1 cellular context compared by ENCODE assay signal in genomic region chr22:31106001-31106571, GRCh38.
TF ChIP-seq lines count a peak whose summit lies in the region.

No MANE protein-coding gene starts in this region.

TF ChIP-seq in HepG2, 621 proteins besides CTCF, POLR2A, EP300 and RAD21:
- TF ChIP-seq POLR2G (IDR thresholded peaks at IDR 0.05; ENCODE audit: low read depth, low read length) = no peak
- no peak for TF ChIP-seq ZNF781 (CRISPR knock-in tag; IDR thresholded peaks at IDR 0.05; ENCODE audit: borderline replicate concordance, not compliant biosample characterization)
- no peak for TF ChIP-seq MXD3 (CRISPR knock-in tag; IDR thresholded peaks at IDR 0.05)
- TF ChIP-seq MAFK (conservative IDR thresholded peaks at IDR 0.05 in 1 of 2, IDR thresholded peaks at IDR 0.05 in 1 of 2; ENCODE audit: low read length in 2 of 2) = peak in 1 of 2 experiments; percentile 28; a peak in 2 of 4 replicates
- no peak for TF ChIP-seq PTBP1 (IDR thresholded peaks at IDR 0.05; ENCODE audit: low read depth, low read length, poor library complexity, severe bottlenecking)
- TF ChIP-seq SP140L (CRISPR knock-in tag; IDR thresholded peaks at IDR 0.05; ENCODE audit: borderline replicate concordance) = no peak
